Comparison of ENCODE assay signal across 8 cellular contexts in genomic region chr19:8389891-8390616, GRCh38. TPM values are rescaled to one million over a fixed set of nuclear protein-coding genes. Genes with fewer than 3 reads are reported as not detected.
DNase-seq lines count a peak whose midpoint lies in the region; ATAC-seq and TF ChIP-seq lines count a peak whose summit lies in the region.

Gene RAB11B, plus strand, starts transcription at chr19:8390360. Its CDS starts 57 bp downstream, at chr19:8390417.

- peaks cover 14% of the 10 kb centered on the region; the same call in 1 of the 2 replicates for H3K79me2 ChIP-seq in H9 (ENCODE audit: insufficient read depth, low read length)

- H4K20me1 ChIP-seq in H9 (ENCODE audit: control insufficient read depth, insufficient read depth, insufficient read length): no peaks in the 10 kb centered on the region

- no peak within 1 kb of the TSS for H3K27ac ChIP-seq in H9 (ENCODE audit: insufficient read length, low read depth, low read length)

- peak within 1 kb of the TSS; percentile 88 to 92 for H3K4me3 Mint-ChIP-seq in H9
- peak within 1 kb of the TSS; percentile 90 for H3K4me3 Mint-ChIP-seq in natural killer cell treated with Interleukin-12 subunit alpha and Interleukin-12 subunit beta and Interleukin-15 and Interleukin-18, amount 100 ng/mL, for 72 hours

- peak within 1 kb of the TSS; percentile 89 for H3K9ac ChIP-seq in H9 (ENCODE audit: extremely low read depth, insufficient read length, low read length)

- WGBS in H9 (ENCODE audit: extremely low coverage, insufficient read length, low lambda C conversion rate): no CpG with 5 or more reads among the region's 70 CpGs

- H3K4me1 ChIP-seq in H9 (ENCODE audit: insufficient read depth, low read length): no peaks in the 10 kb centered on the region

- no peak within 1 kb of the TSS for H2BK120ac ChIP-seq in H9 (ENCODE audit: low read depth, low read length, poor library complexity, severe bottlenecking)

- H2BK5ac ChIP-seq in H9 (ENCODE audit: insufficient read length, low read length): peak within 1 kb of the TSS; percentile 65

- H3K23me2 ChIP-seq in H9 (ENCODE audit: insufficient read length, low read depth, low read length, poor library complexity, severe bottlenecking): no peaks in the 10 kb centered on the region

- peaks cover 6 to 12% of the 10 kb centered on the region in 2 experiments; a peak in 3 of 4 replicates for H3K4me1 Mint-ChIP-seq in H9
- peaks cover 5 to 19% of the 10 kb centered on the region in 2 donors for H3K4me1 Mint-ChIP-seq in natural killer cell treated with Interleukin-12 subunit alpha and Interleukin-12 subunit beta and Interleukin-15 and Interleukin-18, amount 100 ng/mL, for 72 hours (ENCODE audit: low read depth in 2 of 2)

- H3K36me3 Mint-ChIP-seq in H9 (ENCODE audit: insufficient read depth in 1 of 3, low read depth in 3 of 3): peaks cover 15 to 19% (median 17%) of the 10 kb centered on the region in 3 experiments; a peak in 6 of 7 replicates
- H3K36me3 Mint-ChIP-seq in natural killer cell treated with Interleukin-12 subunit alpha and Interleukin-12 subunit beta and Interleukin-15 and Interleukin-18, amount 100 ng/mL, for 72 hours: no peaks in the 10 kb centered on the region

- H3K9me3 ChIP-seq in H9 (ENCODE audit: control insufficient read depth, low read depth, low read length): no peaks in the 10 kb centered on the region
- H3K9me3 ChIP-seq in MG63: peaks cover 6% of the 10 kb centered on the region

- no peak within 1 kb of the TSS for H4K5ac ChIP-seq in H9 (ENCODE audit: insufficient read length, low read depth, low read length)

- H3K4me3 ChIP-seq in MG63: peak within 1 kb of the TSS; percentile 71
- peak within 1 kb of the TSS; percentile 68 for H3K4me3 ChIP-seq in fibroblast of pulmonary artery (replicated peaks; ENCODE audit: low read depth, low read length)

- H3K27ac Mint-ChIP-seq in H9: peak within 1 kb of the TSS; percentile 97 to 99 (median 99)
- peak within 1 kb of the TSS; percentile 89 to 95 for H3K27ac Mint-ChIP-seq in natural killer cell treated with Interleukin-12 subunit alpha and Interleukin-12 subunit beta and Interleukin-15 and Interleukin-18, amount 100 ng/mL, for 72 hours

- H3K14ac ChIP-seq in H9 (ENCODE audit: insufficient read depth, low read length): peak within 1 kb of the TSS; percentile 99

- no peaks in the 10 kb centered on the region for H3K79me1 ChIP-seq in H9 (ENCODE audit: insufficient read depth, low read depth, low read length, poor library complexity, severe bottlenecking)

- H3K18ac ChIP-seq in H9 (ENCODE audit: insufficient read length, low read depth, low read length): peak within 1 kb of the TSS; percentile 94

- H2AFZ ChIP-seq in H9 (ENCODE audit: low read length): no peak within 1 kb of the TSS

- H2AK5ac ChIP-seq in H9 (ENCODE audit: insufficient read length, low read length): no peak within 1 kb of the TSS

- H3K4ac ChIP-seq in H9 (ENCODE audit: low read depth, low read length): no peak within 1 kb of the TSS; the same call in 1 of the 2 replicates

- no peak within 1 kb of the TSS for H3K23ac ChIP-seq in H9 (ENCODE audit: insufficient read length, low read depth, low read length)

- DNase-seq in ELR (ENCODE audit: low read depth): peak; percentile 100
- peak; percentile 100 for DNase-seq in H9
- peak; percentile 100 for DNase-seq in MG63
- peak; percentile 100 for DNase-seq in SHP77 treated with DMSO at 0.1 percent for 48 hours (lab: John Stamatoyannopoulos, UW)
- peak; percentile 99 for DNase-seq in activated effector memory CD4-positive, alpha-beta T cell treated with anti-CD3 and anti-CD28 coated beads, Interleukin-2, amount 50 U/mL, for 16 hours
- peak; percentile 100 for DNase-seq in fibroblast of pulmonary artery (ENCODE audit: low read depth)
- peak; percentile 99 for DNase-seq in natural killer cell treated with Interleukin-12 subunit alpha and Interleukin-12 subunit beta and Interleukin-15 and Interleukin-18, amount 100 ng/mL, for 72 hours (ENCODE audit: low spot score)
- peak; percentile 97 for DNase-seq in stimulated activated naive CD8-positive, alpha-beta T cell treated with anti-CD3 and anti-CD28 coated beads, Interleukin-15, Interleukin-2, amounts not matched to agents 100 U/mL and 50 U/mL, for 24 hours

- H3K27me3 Mint-ChIP-seq in H9 (ENCODE audit: low read depth): no peaks in the 10 kb centered on the region
- no peaks in the 10 kb centered on the region for H3K27me3 Mint-ChIP-seq in natural killer cell treated with Interleukin-12 subunit alpha and Interleukin-12 subunit beta and Interleukin-15 and Interleukin-18, amount 100 ng/mL, for 72 hours

- peak within 1 kb of the TSS; percentile 20 for H3T11ph ChIP-seq in H9 (ENCODE audit: low read length)

- ATAC-seq in natural killer cell treated with Interleukin-12 subunit alpha and Interleukin-12 subunit beta and Interleukin-15 and Interleukin-18, amount 100 ng/mL, for 72 hours: peak; percentile 95 to 96
- ATAC-seq in stimulated activated naive CD8-positive, alpha-beta T cell treated with anti-CD3 and anti-CD28 coated beads, Interleukin-15, Interleukin-2, amounts not matched to agents 100 U/mL and 50 U/mL, for 24 hours: peak; percentile 96

- no peak within 1 kb of the TSS for H2BK12ac ChIP-seq in H9 (ENCODE audit: insufficient read length, low read depth, low read length)

- peaks cover 18% of the 10 kb centered on the region for H3K36me3 ChIP-seq in MG63

- H2BK20ac ChIP-seq in H9 (ENCODE audit: low read depth, low read length, poor library complexity, severe bottlenecking): no peak within 1 kb of the TSS

- peak within 1 kb of the TSS; percentile 60 for H3K4me2 ChIP-seq in H9 (ENCODE audit: insufficient read depth, insufficient read length, low read length)

- peaks cover 9 to 11% of the 10 kb centered on the region in 2 experiments; a peak in 4 of 5 replicates for H3K9me3 Mint-ChIP-seq in H9
- no peaks in the 10 kb centered on the region for H3K9me3 Mint-ChIP-seq in natural killer cell treated with Interleukin-12 subunit alpha and Interleukin-12 subunit beta and Interleukin-15 and Interleukin-18, amount 100 ng/mL, for 72 hours

- H4K91ac ChIP-seq in H9 (ENCODE audit: insufficient read length, low read depth, low read length): no peak within 1 kb of the TSS

- no peak within 1 kb of the TSS for H2BK15ac ChIP-seq in H9 (ENCODE audit: low read depth, low read length)

- H4K8ac ChIP-seq in H9 (replicated peaks; ENCODE audit: insufficient read length, low read depth, low read length): no peak within 1 kb of the TSS

- H3K27me3 ChIP-seq in H9 (ENCODE audit: insufficient read depth, low read length) (no peaks in the 10 kb centered on the region), MG63 (no peaks in the 10 kb centered on the region)

- TF ChIP-seq CTCF in H9 (conservative IDR thresholded peaks at IDR 0.05) (no peak), fibroblast of pulmonary artery (IDR thresholded peaks at IDR 0.05; ENCODE audit: low read length, missing control alignments) (no peak)

- H3K56ac ChIP-seq in H9 (ENCODE audit: insufficient read length, low read depth, low read length): no peak within 1 kb of the TSS

RNA-seq across cellular contexts. Expression of gene RAB11B, which starts in this region (rescaled TPM):
- total RNA-seq in H9 (2021): 106 and 107 TPM in 2 replicates
- total RNA-seq in MG63 (2014; rRNA removed; shearing (Covaris generic); ENCODE audit: low replicate concordance): 17.0 and 39.8 TPM in 2 replicates
- total RNA-seq in natural killer cell treated with Interleukin-12 subunit alpha and Interleukin-12 subunit beta and Interleukin-15 and Interleukin-18, amount 100 ng/mL, for 72 hours: 100 to 1,000 TPM; 102 to 105 TPM
